ENCODE assay signal across 11 cellular contexts in genomic region chr16:8571061-8571596, GRCh38. TPM values are rescaled to one million over a fixed set of nuclear protein-coding genes. Genes with fewer than 3 reads are reported as not detected.
DNase-seq lines count a peak whose midpoint lies in the region; ATAC-seq, FAIRE-seq and TF ChIP-seq lines count a peak whose summit lies in the region.
"Had no signal": no experiment of that assay in that cellular context is flagged by ENCODE, and none has a peak within 500 bp of the region (broad histone marks: within the 10 kb centered on the region; RNA-seq: fewer than 3 reads in every experiment).

No MANE protein-coding gene starts in this region.

- H2BK5ac ChIP-seq in H1 (ENCODE audit: low read depth, low read length), result no peak overlapping the region; the same call in 1 of the 2 replicates

- no peak overlapping the region for H2BK15ac ChIP-seq in H1 (ENCODE audit: low read length)

- H3F3A ChIP-seq in neural progenitor cell (ENCODE audit: low read depth), result peaks cover 9% of the 10 kb centered on the region

- TF ChIP-seq RAD21 in H1 (IDR thresholded peaks at IDR 0.05 in 1 of 2, conservative IDR thresholded peaks at IDR 0.05 in 1 of 2; ENCODE audit: low read depth in 2 of 2, low read length in 2 of 2), result no peak

- no peak overlapping the region for H2AFZ ChIP-seq in H1 (ENCODE audit: low read length)
- H2AFZ ChIP-seq in neural progenitor cell (replicated peaks), result no peak overlapping the region

- H3K56ac ChIP-seq in H1 (replicated peaks; ENCODE audit: insufficient read length, low read depth, low read length), result no peak overlapping the region

- H3K4me1 ChIP-seq in H1 (replicated peaks in 1 of 4; ENCODE audit: control insufficient read depth in 3 of 4, insufficient read depth in 4 of 4, low read length in 3 of 4) (peaks cover 2 to 31% (median 6%) of the 10 kb centered on the region in 4 experiments; a peak in 6 of 7 replicates), neural progenitor cell (peaks cover 18% of the 10 kb centered on the region), sigmoid colon (peaks cover 0 to 13% (median 0%) of the 10 kb centered on the region in 4 donors)

- no peak overlapping the region for H3K23ac ChIP-seq in H1 (ENCODE audit: insufficient read length)

- H3K9me3 Mint-ChIP-seq in neural progenitor cell, result no peaks in the 10 kb centered on the region
- no peaks in the 10 kb centered on the region for H3K9me3 Mint-ChIP-seq in activated T-cell treated with anti-CD3 and anti-CD28 coated beads, Interleukin-2, amount 50 U/mL, for 72 hours
- H3K9me3 Mint-ChIP-seq: activated T-helper 17 cell treated with anti-CD3 and anti-CD28 coated beads, Interleukin-2, amount 50 U/mL, for 72 hours had no signal

- H4K5ac ChIP-seq in H1 (ENCODE audit: insufficient read length, low read depth, low read length), result no peak overlapping the region

- POLR2A ChIA-PET in H1 (lab: Charles Lee; ENCODE audit: partially characterized antibody), result interaction anchor here (1.2 to 4.0 kb wide), 5 partner anchors 13 to 78 kb away, joined by 3 to 13 read pairs (median 10); no protein-coding TSS in a partner anchor

- H4K8ac ChIP-seq in H1 (ENCODE audit: extremely low read depth, insufficient read depth, low read length), result no peak overlapping the region

- H3K27ac ChIP-seq in H1 (ENCODE audit: low read depth, low read length) (peak overlapping the region; percentile 38; the same call in 1 of the 2 replicates), neural progenitor cell (no peak overlapping the region), sigmoid colon (peak overlapping the region in 1 of 4 donors; percentile 31)

- H3K36me3 Mint-ChIP-seq in neural progenitor cell, result no peaks in the 10 kb centered on the region
- peaks cover 1 to 3% of the 10 kb centered on the region in 2 donors for H3K36me3 Mint-ChIP-seq in activated T-cell treated with anti-CD3 and anti-CD28 coated beads, Interleukin-2, amount 50 U/mL, for 72 hours (ENCODE audit: insufficient read depth in 2 of 2)

- no peak overlapping the region for H2AK5ac ChIP-seq in H1 (ENCODE audit: low read depth, low read length)

- H4K20me1 ChIP-seq in H1 (replicated peaks in 1 of 2; ENCODE audit: control insufficient read depth in 1 of 2, insufficient read depth in 2 of 2, low read length in 2 of 2) (peaks cover 0 to 2% of the 10 kb centered on the region in 2 experiments), neural progenitor cell (ENCODE audit: low read depth) (no peaks in the 10 kb centered on the region)

- DNase-seq in ELR (ENCODE audit: low read depth), result peak; percentile 17
- peak; percentile 31 for DNase-seq in NCI-H2227 treated with DMSO at 0.1 percent for 48 hours (lab: John Stamatoyannopoulos, UW)
- DNase-seq in H1 (ENCODE audit: low read depth in 1 of 2, low spot score in 2 of 2), result no peak
- peak; percentile 68 for DNase-seq in neural progenitor cell (ENCODE audit: low spot score)
- no peak for DNase-seq in activated T-cell treated with anti-CD3 and anti-CD28 coated beads, Interleukin-2, amount 50 U/mL, for 72 hours
- no peak for DNase-seq in sigmoid colon
- DNase-seq in GM12891 (ENCODE audit: insufficient read length, low spot score), result no peak
- DNase-seq: glutamatergic neuron; stimulated activated naive CD4-positive, alpha-beta T cell had no signal

- peaks cover 18% of the 10 kb centered on the region for H3K27me3 Mint-ChIP-seq in neural progenitor cell (ENCODE audit: insufficient read depth, low read depth)
- H3K27me3 Mint-ChIP-seq in activated T-cell treated with anti-CD3 and anti-CD28 coated beads, Interleukin-2, amount 50 U/mL, for 72 hours (ENCODE audit: low read depth), result peaks cover 40% of the 10 kb centered on the region

- H3K4me3 ChIP-seq in H1 (ENCODE audit: extremely low read depth in 1 of 4, insufficient read depth in 2 of 4, low read depth in 3 of 4, low read length in 4 of 4) (no peak overlapping the region), neural progenitor cell (no peak overlapping the region), sigmoid colon (no peak overlapping the region)

- H2BK12ac ChIP-seq in H1 (ENCODE audit: low read depth, low read length), result peak overlapping the region; percentile 11; the same call in 1 of the 2 replicates

- peaks cover 45% of the 10 kb centered on the region for H3K4me1 Mint-ChIP-seq in neural progenitor cell
- H3K4me1 Mint-ChIP-seq in activated T-cell treated with anti-CD3 and anti-CD28 coated beads, Interleukin-2, amount 50 U/mL, for 72 hours (ENCODE audit: low read depth), result peaks cover 12% of the 10 kb centered on the region
- H3K4me1 Mint-ChIP-seq: activated T-helper 17 cell treated with anti-CD3 and anti-CD28 coated beads, Interleukin-2, amount 50 U/mL, for 72 hours had no signal

- H3K27ac Mint-ChIP-seq in neural progenitor cell, result peak overlapping the region; percentile 99
- no peak overlapping the region for H3K27ac Mint-ChIP-seq in activated T-cell treated with anti-CD3 and anti-CD28 coated beads, Interleukin-2, amount 50 U/mL, for 72 hours
- H3K27ac Mint-ChIP-seq: activated T-helper 17 cell treated with anti-CD3 and anti-CD28 coated beads, Interleukin-2, amount 50 U/mL, for 72 hours had no signal

- H2BK120ac ChIP-seq in H1 (replicated peaks; ENCODE audit: low read depth, low read length), result no peak overlapping the region

- no peak overlapping the region for H3K4ac ChIP-seq in H1 (replicated peaks; ENCODE audit: insufficient read length, low read depth, low read length)

- H3K4me3 Mint-ChIP-seq in neural progenitor cell, result peak overlapping the region; percentile 73
- no peak overlapping the region for H3K4me3 Mint-ChIP-seq in activated T-cell treated with anti-CD3 and anti-CD28 coated beads, Interleukin-2, amount 50 U/mL, for 72 hours
- H3K4me3 Mint-ChIP-seq: activated T-helper 17 cell treated with anti-CD3 and anti-CD28 coated beads, Interleukin-2, amount 50 U/mL, for 72 hours had no signal

- H3K79me2 ChIP-seq in H1 (ENCODE audit: control insufficient read depth in 1 of 2, insufficient read depth in 2 of 2, low read length in 2 of 2) (no peaks in the 10 kb centered on the region), neural progenitor cell (ENCODE audit: low read depth) (no peaks in the 10 kb centered on the region)

- H4K91ac ChIP-seq in H1 (replicated peaks; ENCODE audit: insufficient read length, low read length), result no peak overlapping the region

- TF ChIP-seq CTCF in H1 (IDR thresholded peaks at IDR 0.05; ENCODE audit: control extremely low read depth in 1 of 3, insufficient read depth in 1 of 3, low read depth in 1 of 3, low read length in 3 of 3) (no peak), neural progenitor cell (IDR thresholded peaks at IDR 0.05) (no peak), sigmoid colon (IDR thresholded peaks at IDR 0.05) (no peak)

- WGBS in H1 (ENCODE audit: extremely low coverage in 1 of 2, insufficient coverage in 1 of 2, insufficient read length in 1 of 2, insufficient replicate concordance in 2 of 2, low coverage in 1 of 2, low lambda C conversion rate in 2 of 2, missing lambda C conversion rate in 1 of 2), 2 experiments, result 36% methylated on average over 6 of the region's 6 CpGs; no CpG with 5 or more reads in 1 of the 2 experiments
- 7 to 22% methylated on average over 6 of the region's 6 CpGs for WGBS in sigmoid colon, 2 donors

- H3K9ac ChIP-seq in H1 (replicated peaks in 1 of 4; ENCODE audit: extremely low read depth in 1 of 4, low read depth in 3 of 4, low read length in 3 of 4), result no peak overlapping the region; a peak in 1 of 7 replicates
- H3K9ac ChIP-seq in neural progenitor cell, result no peak overlapping the region

- FAIRE-seq in H1 (lab: Jason Lieb, UNC) (no peak), GM12891 (lab: Jason Lieb, UNC) (no peak)

- TF ChIP-seq POLR2A in H1 (IDR thresholded peaks at IDR 0.05; ENCODE audit: control extremely low read depth in 1 of 2, low read depth in 2 of 2, low read length in 2 of 2) (no peak), sigmoid colon (IDR thresholded peaks at IDR 0.05) (no peak), GM12891 (IDR thresholded peaks at IDR 0.05; ENCODE audit: low read depth, low read length) (no peak)

- H3K9me3 ChIP-seq in H1 (ENCODE audit: insufficient read depth in 2 of 2, low read depth in 1 of 2, low read length in 1 of 2) (no peaks in the 10 kb centered on the region), neural progenitor cell (ENCODE audit: low read depth) (no peaks in the 10 kb centered on the region), sigmoid colon (no peaks in the 10 kb centered on the region)

- no peak overlapping the region for H2BK20ac ChIP-seq in H1 (ENCODE audit: low read length)

- H3K36me3 ChIP-seq in H1 (ENCODE audit: control insufficient read depth in 2 of 4, insufficient read depth in 4 of 4, low read length in 3 of 4) (no peaks in the 10 kb centered on the region), neural progenitor cell (no peaks in the 10 kb centered on the region), sigmoid colon (no peaks in the 10 kb centered on the region)

- no peak for ATAC-seq in activated T-cell treated with anti-CD3 and anti-CD28 coated beads, Interleukin-2, amount 50 U/mL, for 72 hours (replicated peaks in 1 of 2)
- ATAC-seq in GM21515 (IDR thresholded peaks at IDR 0.05; ENCODE audit: unreplicated experiment), result no peak
- ATAC-seq: activated T-helper 17 cell treated with anti-CD3 and anti-CD28 coated beads, Interleukin-2, amount 50 U/mL, for 72 hours had no signal

- no peak overlapping the region for H3K14ac ChIP-seq in H1 (ENCODE audit: insufficient read length)

- TF ChIP-seq EP300 in H1 (IDR thresholded peaks at IDR 0.05; ENCODE audit: borderline replicate concordance in 1 of 2, low read depth in 2 of 2, low read length in 2 of 2), result no peak
- no peak for TF ChIP-seq EP300 in sigmoid colon (IDR thresholded peaks at IDR 0.05)

- H3K27me3 ChIP-seq in H1 (replicated peaks in 1 of 4; ENCODE audit: control insufficient read depth in 3 of 4, extremely low read depth in 1 of 4, insufficient read depth in 3 of 4, low read length in 3 of 4) (no peaks in the 10 kb centered on the region; a peak in 2 of 7 replicates), neural progenitor cell (no peaks in the 10 kb centered on the region), sigmoid colon (peaks cover 0 to 24% (median 15%) of the 10 kb centered on the region in 3 donors)

- H3K79me1 ChIP-seq in H1 (ENCODE audit: low read depth, low read length), result no peaks in the 10 kb centered on the region

- no peak overlapping the region for H3K18ac ChIP-seq in H1 (ENCODE audit: extremely low read depth, low read length)

- peaks cover 5% of the 10 kb centered on the region for H3K23me2 ChIP-seq in H1 (ENCODE audit: low read depth, low read length)

- intact Hi-C loops in sigmoid colon (cut with DNase I), result no loop called here

- CTCF ChIA-PET in H1 (lab: Charles Lee; ENCODE audit: partially characterized antibody), result interaction anchor here (1.3 to 12.6 kb wide), 5 partner anchors 14 to 84 kb away, joined by 5 to 416 read pairs (median 117); partner anchors contain the start of genes METTL22 and TMEM114

- peak overlapping the region in 1 of 2 experiments; percentile 34; a peak in 1 of 4 replicates for H3K4me2 ChIP-seq in H1 (ENCODE audit: insufficient read depth in 1 of 2, low read depth in 2 of 2, low read length in 2 of 2)
- peak overlapping the region; percentile 54 for H3K4me2 ChIP-seq in neural progenitor cell

RNA-seq across cellular contexts. Expression of gene TMEM114, which starts 19.2 kb away (rescaled TPM):
- 1.6 TPM in 2 replicates for total RNA-seq in H1 (2021; fragmentation: NEBNext Ultra II Directional; extraction: Animal tissue kit (Norgen Biotek cat#: 25700))
- polyA plus RNA-seq in H1 (2011; rRNA removed), result 2.9 and 5.4 TPM in 2 replicates
- polyA plus RNA-seq in H1 (2011; cell fraction: cytosol; rRNA removed), result 4.3 TPM
- 4.4 TPM for polyA plus RNA-seq in H1 (2011; cell fraction: nucleus; rRNA removed)
- polyA plus RNA-seq in H1 (2012, experiment 1 of 2), result 1.0 to 3.6 TPM (median 2.7 TPM) in 4 replicates
- 1.5 TPM for polyA plus RNA-seq in H1 (2012, experiment 2 of 2)
- 0.55 TPM for polyA plus RNA-seq in H1 (2013, experiment 1 of 2)
- 0.70 TPM for polyA plus RNA-seq in H1 (2013, experiment 2 of 2)
- polyA minus RNA-seq in H1 (2011; rRNA and poly(A)+ RNA removed), result 0.19 and 0.80 TPM in 2 replicates
- not detected for polyA minus RNA-seq in H1 (2011; cell fraction: cytosol; rRNA and poly(A)+ RNA removed)
- polyA minus RNA-seq in H1 (2011; cell fraction: nucleus; rRNA and poly(A)+ RNA removed), result not detected
- total RNA-seq in neural progenitor cell (ENCODE audit: low replicate concordance), result 1.3 TPM in 1 of 2 replicates, not detected in the other
- total RNA-seq in activated T-cell treated with anti-CD3 and anti-CD28 coated beads, Interleukin-2, amount 50 U/mL, for 72 hours, result not detected
- total RNA-seq in sigmoid colon, result not detected
- polyA plus RNA-seq in sigmoid colon, result not detected
- 0.14 TPM for polyA plus RNA-seq in GM12891 (2012; ENCODE audit: low read depth, missing spikeins)
- total RNA-seq: activated T-helper 17 cell treated with anti-CD3 and anti-CD28 coated beads, Interleukin-2, amount 50 U/mL, for 72 hours had no signal

RNA-seq across cellular contexts. Expression of gene METTL22, which starts 50.4 kb away (rescaled TPM):
- 56.0 and 56.7 TPM in 2 replicates for total RNA-seq in H1 (2021; fragmentation: NEBNext Ultra II Directional; extraction: Animal tissue kit (Norgen Biotek cat#: 25700))
- polyA plus RNA-seq in H1 (2011; rRNA removed), result 85.2 and 129 TPM in 2 replicates
- polyA plus RNA-seq in H1 (2011; cell fraction: cytosol; rRNA removed), result 107 TPM
- polyA plus RNA-seq in H1 (2011; cell fraction: nucleus; rRNA removed), result 221 TPM
- polyA plus RNA-seq in H1 (2012, experiment 1 of 2), result 36.6 to 55.9 TPM (median 47.9 TPM) in 4 replicates
- polyA plus RNA-seq in H1 (2012, experiment 2 of 2), result 42.3 TPM
- polyA plus RNA-seq in H1 (2013, experiment 1 of 2), result 45.4 TPM
- 41.7 TPM for polyA plus RNA-seq in H1 (2013, experiment 2 of 2)
- 89.6 and 106 TPM in 2 replicates for polyA minus RNA-seq in H1 (2011; rRNA and poly(A)+ RNA removed)
- 58.5 TPM for polyA minus RNA-seq in H1 (2011; cell fraction: cytosol; rRNA and poly(A)+ RNA removed)
- polyA minus RNA-seq in H1 (2011; cell fraction: nucleus; rRNA and poly(A)+ RNA removed), result 110 TPM
- 41.1 and 54.8 TPM in 2 replicates for total RNA-seq in neural progenitor cell (ENCODE audit: low replicate concordance)
- 10 to 100 TPM; 46.5 to 53.3 TPM for total RNA-seq in activated T-cell treated with anti-CD3 and anti-CD28 coated beads, Interleukin-2, amount 50 U/mL, for 72 hours
- total RNA-seq in sigmoid colon, result 10 to 100 TPM; 25.3 to 55.1 (median 35.1) TPM
- 10 to 100 TPM in 2 of 3 donors, 1 to 10 TPM in 1; 8.6 to 17.2 (median 11.4) TPM for polyA plus RNA-seq in sigmoid colon
- polyA plus RNA-seq in GM12891 (2012; ENCODE audit: low read depth, missing spikeins), result 14.1 TPM

Comparison
In these comparisons a context has a peak if more than half of its experiments do, and no peak if none do; other contexts are left out.
1. DNase-seq: peak in ELR (single experiment), NCI-H2227 treated with DMSO at 0.1 percent for 48 hours (single experiment) and neural progenitor cell (single experiment); none in H1 (0 of 2), activated T-cell treated with anti-CD3 and anti-CD28 coated beads, Interleukin-2, amount 50 U/mL, for 72 hours (0 of 2), sigmoid colon (single experiment) and GM12891 (single experiment).